Comparison of ENCODE assay signal across 16 cellular contexts in the genomic region with DNA sequence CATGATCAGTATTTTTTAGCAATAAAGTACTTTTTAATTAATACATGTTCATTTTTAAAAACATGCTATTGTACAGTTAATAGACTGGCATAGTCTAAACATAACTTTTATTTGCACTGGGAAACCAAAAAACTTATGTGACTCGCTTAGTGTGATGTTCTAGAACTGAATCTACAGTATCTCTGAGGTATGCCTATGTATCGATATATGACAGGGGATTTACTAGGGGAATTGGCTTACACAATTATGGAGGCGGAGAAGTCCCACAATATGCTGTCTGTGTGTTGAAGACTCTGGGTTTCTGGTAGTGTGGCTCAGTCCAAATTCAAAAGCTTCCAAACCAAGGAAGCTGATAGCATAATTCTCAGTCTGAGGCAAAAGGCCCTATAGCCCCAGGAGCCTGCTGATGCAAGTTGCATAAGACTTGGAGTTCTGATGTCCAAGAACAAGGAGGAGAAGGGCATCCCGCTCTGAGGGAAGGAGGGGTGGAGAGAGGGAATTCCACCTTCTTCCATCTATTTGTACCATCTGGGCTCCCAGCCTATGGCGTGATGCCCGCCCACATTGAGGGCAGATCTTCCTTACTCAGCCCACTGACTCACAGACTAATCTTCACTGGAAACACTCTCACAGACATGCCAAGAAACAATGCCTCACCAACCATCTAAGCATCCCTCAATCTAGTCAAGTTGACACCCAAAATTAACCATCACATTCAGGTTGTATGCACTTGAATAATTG. TPM values are rescaled to one million over a fixed set of nuclear protein-coding genes. Genes with fewer than 3 reads are reported as not detected.
DNase-seq lines count a peak whose midpoint lies in the region; ATAC-seq and TF ChIP-seq lines count a peak whose summit lies in the region.
"Had no signal": no experiment of that assay in that cellular context is flagged by ENCODE, and none has a peak within 500 bp of the region (broad histone marks: within the 10 kb centered on the region; RNA-seq: fewer than 3 reads in every experiment).

No MANE protein-coding gene starts in this region.

- peak overlapping the region; percentile 66 for H3K27ac Mint-ChIP-seq in activated T-cell treated with anti-CD3 and anti-CD28 coated beads, Interleukin-2, amount 50 U/mL, for 72 hours
- H3K27ac Mint-ChIP-seq: H9 had no signal

- TF ChIP-seq CTCF in coronary artery (IDR thresholded peaks at IDR 0.05) (no peak), GM13977 (IDR thresholded peaks at IDR 0.05; ENCODE audit: extremely low read depth, insufficient read depth, missing control alignments) (no peak)

- no peaks in the 10 kb centered on the region for H3K4me1 ChIP-seq in Karpas-422 (ENCODE audit: low read length)

- no peaks in the 10 kb centered on the region for H3K9me3 ChIP-seq in Karpas-422 (ENCODE audit: low read length)
- H3K9me3 ChIP-seq: vagina had no signal

- ATAC-seq in activated T-cell treated with anti-CD3 and anti-CD28 coated beads, Interleukin-2, amount 50 U/mL, for 72 hours (replicated peaks in 1 of 2), result peak; percentile 85 to 89
- no peak for ATAC-seq in GM19023 (IDR thresholded peaks at IDR 0.05; ENCODE audit: unreplicated experiment)

- H3K27me3 Mint-ChIP-seq in activated T-cell treated with anti-CD3 and anti-CD28 coated beads, Interleukin-2, amount 50 U/mL, for 72 hours (ENCODE audit: low read depth), result no peaks in the 10 kb centered on the region
- H3K27me3 Mint-ChIP-seq: CD4-positive, CD25-positive, alpha-beta regulatory T cell had no signal

- H2AFZ ChIP-seq in Karpas-422 (ENCODE audit: low read length), result no peak overlapping the region
- H2AFZ ChIP-seq: hepatocyte had no signal

- H3K36me3 Mint-ChIP-seq in activated T-cell treated with anti-CD3 and anti-CD28 coated beads, Interleukin-2, amount 50 U/mL, for 72 hours (ENCODE audit: insufficient read depth in 2 of 2), result peaks cover 9 to 39% of the 10 kb centered on the region in 2 donors

- peaks cover 99% of the 10 kb centered on the region for H3K79me2 ChIP-seq in Karpas-422 (ENCODE audit: low read length)

- peaks cover 14% of the 10 kb centered on the region for H4K20me1 ChIP-seq in Karpas-422 (ENCODE audit: insufficient read depth, low read depth, low read length)

- DNase-seq in ACHN (peak; percentile 66), GM04504 (ENCODE audit: low read depth) (peak; percentile 11), iris pigment epithelial cell (ENCODE audit: low read depth) (peak; percentile 44), coronary artery (ENCODE audit: low spot score) (no peak), GM13977 (ENCODE audit: low spot score) (no peak), Karpas-422 (no peak)
- peak; percentile 30 to 32 for DNase-seq in activated T-cell treated with anti-CD3 and anti-CD28 coated beads, Interleukin-2, amount 50 U/mL, for 72 hours
- DNase-seq: activated effector memory CD4-positive, alpha-beta T cell treated with anti-CD3 and anti-CD28 coated beads, Interleukin-2, amount 50 U/mL, for 16 hours; CD4-positive, CD25-positive, alpha-beta regulatory T cell; dermis blood vessel endothelial cell; H9; NCI-H2171 had no signal

- in situ Hi-C loops in ACHN (cut with HindIII; ENCODE audit: low pct_ligation_motif_present, low pct_unique_long_range_greater_than_20kb, low sequenced_read_pairs) (no loop called here), GM13977 (cut with MboI; ENCODE audit: low pct_unique_long_range_greater_than_20kb, low sequenced_read_pairs, unreplicated experiment) (no loop called here)

- H3K4me1 Mint-ChIP-seq in activated T-cell treated with anti-CD3 and anti-CD28 coated beads, Interleukin-2, amount 50 U/mL, for 72 hours (ENCODE audit: low read depth), result peaks cover 46% of the 10 kb centered on the region
- H3K4me1 Mint-ChIP-seq: H9 had no signal

- no peaks in the 10 kb centered on the region for H3K9me2 ChIP-seq in Karpas-422 (replicated peaks; ENCODE audit: insufficient read depth, low read length)

- no peaks in the 10 kb centered on the region for H3K9me3 Mint-ChIP-seq in activated T-cell treated with anti-CD3 and anti-CD28 coated beads, Interleukin-2, amount 50 U/mL, for 72 hours
- H3K9me3 Mint-ChIP-seq: H9 had no signal

- H3K9ac ChIP-seq in Karpas-422 (ENCODE audit: low read length), result no peak overlapping the region
- H3K9ac ChIP-seq: KMS-11 had no signal

- H3K27me3 ChIP-seq in Karpas-422 (ENCODE audit: low read length), result no peaks in the 10 kb centered on the region
- H3K27me3 ChIP-seq: hepatocyte, vagina had no signal

- peaks cover 81% of the 10 kb centered on the region for H3K36me3 ChIP-seq in Karpas-422 (ENCODE audit: insufficient read depth, low read length)

- H3K27ac ChIP-seq in coronary artery (no peak overlapping the region), Karpas-422 (ENCODE audit: low read length) (no peak overlapping the region)
- H3K27ac ChIP-seq: hepatocyte, KMS-11, vagina had no signal

- no peak overlapping the region for H3K4me2 ChIP-seq in Karpas-422 (ENCODE audit: low read depth, low read length, poor library complexity, severe bottlenecking)
- H3K4me2 ChIP-seq: hepatocyte, KMS-11 had no signal

- H3K4me3 ChIP-seq in coronary artery (no peak overlapping the region), Karpas-422 (ENCODE audit: low read length) (no peak overlapping the region)
- H3K4me3 ChIP-seq: hepatocyte, vagina had no signal

- H3K4me3 Mint-ChIP-seq in activated T-cell treated with anti-CD3 and anti-CD28 coated beads, Interleukin-2, amount 50 U/mL, for 72 hours, result peak overlapping the region in 1 of 2 donors; percentile 23
- H3K4me3 Mint-ChIP-seq: CD4-positive, CD25-positive, alpha-beta regulatory T cell; H9 had no signal

RNA-seq across cellular contexts. Expression of gene ZNF638, which starts 27.5 kb away (rescaled TPM):
- total RNA-seq in activated T-cell treated with anti-CD3 and anti-CD28 coated beads, Interleukin-2, amount 50 U/mL, for 72 hours, result 100 to 1,000 TPM; 107 to 111 TPM
- total RNA-seq in Karpas-422 (2014; rRNA removed; shearing (Covaris generic); ENCODE audit: low replicate concordance), result 232 and 317 TPM in 2 replicates

Comparison
In these comparisons a context has a peak if more than half of its experiments do, and no peak if none do; other contexts are left out.
1. DNase-seq: peak in ACHN (single experiment), GM04504 (single experiment), activated T-cell treated with anti-CD3 and anti-CD28 coated beads, Interleukin-2, amount 50 U/mL, for 72 hours (2 of 2) and iris pigment epithelial cell (single experiment); none in coronary artery (single experiment), GM13977 (single experiment) and Karpas-422 (single experiment).